Comparison of ENCODE assay signal across 31 cellular contexts in genomic region chr19:32773126-32773525, GRCh38. TPM values are rescaled to one million over a fixed set of nuclear protein-coding genes. Genes with fewer than 3 reads are reported as not detected.
"Had no signal": no experiment of that assay in that cellular context is flagged by ENCODE, and none has a peak within 500 bp of the region (broad histone marks: within the 10 kb centered on the region; RNA-seq: fewer than 3 reads in every experiment).

No MANE protein-coding gene starts in this region.

- ATAC-seq: activated CD4-positive, CD25-positive, alpha-beta regulatory T cell treated with anti-CD3 and anti-CD28 coated beads, Interleukin-2, amount 50 U/mL, for 24 hours; activated naive CD4-positive, alpha-beta T cell treated with anti-CD3 and anti-CD28 coated beads, Interleukin-2, amount 50 U/mL, for 72 hours; activated T-cell treated with anti-CD3 and anti-CD28 coated beads, Interleukin-2, amount 50 U/mL, for 72 hours; esophagus mucosa had no signal

- H3K4me3 ChIP-seq: coronary artery, dorsolateral prefrontal cortex had no signal

- FAIRE-seq: astrocyte, bronchial epithelial cell, frontal cortex had no signal

- DNase-seq: activated B cell treated with CpG ODN at 0.5 μM for 24 hours; activated CD4-positive, alpha-beta memory T cell treated with anti-CD3 and anti-CD28 coated beads, Interleukin-2, amount 10 ng/mL, durations not matched to agents 7 days and 5 days; activated CD4-positive, alpha-beta T cell treated with anti-CD3 and anti-CD28 coated beads, Interleukin-2, amount 10 ng/mL, durations not matched to agents 24 days and 14 days; activated CD4-positive, alpha-beta T cell treated with anti-CD3 and anti-CD28 coated beads, Interleukin-2, amount 50 U/mL, for 4 hours; activated CD8-positive, alpha-beta memory T cell treated with anti-CD3 and anti-CD28 coated beads, Interleukin-2, amount 50 U/mL, for 48 hours; activated gamma-delta T cell; activated naive CD4-positive, alpha-beta T cell; activated naive CD4-positive, alpha-beta T cell treated with anti-CD3 and anti-CD28 coated beads, Interleukin-2, amount 10 ng/mL, durations not matched to agents 7 days and 5 days; activated naive CD8-positive, alpha-beta T cell treated with anti-CD3 and anti-CD28 coated beads, Interleukin-2, amount 10 ng/mL, durations not matched to agents 7 days and 5 days; activated T-cell treated with anti-CD3 and anti-CD28 coated beads for 4 hours; activated T-cell treated with anti-CD3 and anti-CD28 coated beads, Interleukin-2, amount 50 U/mL, for 24 hours; activated T-cell treated with anti-CD3 and anti-CD28 coated beads, Interleukin-2, amount 50 U/mL, for 72 hours; amniotic stem cell; anterior cingulate cortex; brain microvascular endothelial cell; dorsolateral prefrontal cortex; effector memory CD4-positive, alpha-beta T cell; endodermal cell; foreskin fibroblast; head of caudate nucleus; hippocampal formation; T1000; WERI-Rb-1 had no signal

- H3K27ac ChIP-seq: brain microvascular endothelial cell, coronary artery, dorsolateral prefrontal cortex, WERI-Rb-1 had no signal

RNA-seq across cellular contexts. Expression of gene TDRD12, which starts 53.6 kb away (rescaled TPM):
- total RNA-seq: astrocyte, epithelial cell of proximal tubule had no signal
